Comparison of ENCODE assay signal across 8 cellular contexts in the genomic region with DNA sequence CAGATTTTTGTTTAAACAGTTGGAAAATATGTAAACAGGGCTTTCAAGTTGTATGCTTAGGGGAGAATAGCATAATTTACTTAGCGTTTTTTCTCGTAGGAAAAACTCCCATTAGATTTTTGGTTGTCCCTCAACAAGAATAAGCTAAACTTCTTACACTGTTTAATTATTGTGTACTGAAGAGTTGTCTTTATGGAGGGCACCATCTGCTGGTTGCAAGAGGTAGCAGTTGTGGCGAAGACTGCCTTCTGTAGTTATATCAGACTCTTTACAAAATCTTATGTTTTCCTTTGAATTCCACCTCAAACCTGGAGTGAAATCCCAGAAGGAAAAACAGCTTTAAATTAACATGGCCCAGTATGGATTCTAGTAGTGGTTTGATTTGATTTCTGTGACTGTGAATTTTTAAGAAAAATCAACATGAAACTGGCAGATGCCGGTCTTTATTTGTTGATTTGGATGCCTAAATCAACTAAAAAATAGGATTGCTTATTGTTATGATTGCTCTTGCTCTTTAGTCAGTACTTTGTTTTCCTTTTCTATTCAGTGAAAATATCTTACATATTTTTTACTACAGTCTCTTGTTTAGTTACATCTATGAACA. TPM values are rescaled to one million over a fixed set of nuclear protein-coding genes. Genes with fewer than 3 reads are reported as not detected.
DNase-seq lines count a peak whose midpoint lies in the region; ATAC-seq and TF ChIP-seq lines count a peak whose summit lies in the region.

No MANE protein-coding gene starts in this region.

- TF ChIP-seq CTCF in GM12872 (IDR thresholded peaks at IDR 0.05; ENCODE audit: insufficient read depth, low read depth, low read length) (peak; percentile 78), retinal pigment epithelial cell (conservative IDR thresholded peaks at IDR 0.05; ENCODE audit: low read depth, low read length) (peak; percentile 84)

- ATAC-seq in HG03558 (IDR thresholded peaks at IDR 0.05; ENCODE audit: extremely low read depth, unreplicated experiment): peak; percentile 52
- ATAC-seq in left cardiac atrium: peak; percentile 79 to 86
- ATAC-seq in HG03457 (IDR thresholded peaks at IDR 0.05; ENCODE audit: unreplicated experiment): no peak

- no peak overlapping the region for H3K4me3 ChIP-seq in retinal pigment epithelial cell (ENCODE audit: low read length)

- DNase-seq in A172 (ENCODE audit: low spot score) (peak; percentile 36), RPMI8226 (peak; percentile 47), amniotic stem cell (lab: John Stamatoyannopoulos, UW) (peak; percentile 54), left cardiac atrium (peak; percentile 54), retinal pigment epithelial cell (ENCODE audit: low read depth) (peak; percentile 21)

- intact Hi-C loops in left cardiac atrium (cut with DNase I): loop anchor here (1.0 to 5.0 kb wide), 2 partner anchors 52 to 53 kb away; a partner anchor contains a TSS

RNA-seq across cellular contexts. Expression of a gene that starts 53.4 kb away (rescaled TPM):
- 11.0 and 18.0 TPM in 2 replicates for total RNA-seq in A172 (2014; rRNA removed; shearing (Covaris generic))
- 10 to 100 TPM; 19.5 to 27.2 TPM for total RNA-seq in left cardiac atrium
